1 cellular context compared by ENCODE assay signal in the genomic region with DNA sequence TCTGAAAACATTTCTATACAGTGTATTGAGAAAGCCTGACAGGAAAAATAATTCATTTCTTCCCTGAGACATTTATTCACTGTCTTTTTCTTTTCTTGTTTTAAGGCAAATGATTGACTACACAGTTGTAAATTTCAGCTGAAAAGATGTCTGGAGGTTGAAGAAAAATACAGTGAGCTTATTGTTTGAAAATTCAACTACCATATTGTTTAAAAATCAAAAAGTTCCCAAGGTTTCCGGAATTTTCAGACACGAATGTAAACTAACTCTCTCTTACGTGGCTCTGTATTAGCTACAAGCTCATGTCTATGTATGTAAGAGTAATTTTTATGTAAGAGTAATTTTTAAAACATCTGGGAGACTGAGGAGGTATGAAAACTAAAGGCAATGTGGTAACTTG.
TF ChIP-seq lines count a peak whose summit lies in the region.

No MANE protein-coding gene starts in this region.

TF ChIP-seq in HCT116, 20 proteins besides CTCF, POLR2A, EP300 and RAD21 (continued from another document):
- TF ChIP-seq REST (IDR thresholded peaks at IDR 0.05; ENCODE audit: low read depth) (no peak), SP1 (IDR thresholded peaks at IDR 0.05; ENCODE audit: low read depth) (no peak), CEBPB (IDR thresholded peaks at IDR 0.05; ENCODE audit: low read depth) (no peak), YY1 (IDR thresholded peaks at IDR 0.05; ENCODE audit: extremely low read depth, insufficient replicate concordance, low read depth, low read length) (no peak), EGR1 (IDR thresholded peaks at IDR 0.05; ENCODE audit: low read depth) (no peak), SRF (IDR thresholded peaks at IDR 0.05; ENCODE audit: low read depth) (no peak)
